ENCODE assay signal across 12 cellular contexts in the genomic region with DNA sequence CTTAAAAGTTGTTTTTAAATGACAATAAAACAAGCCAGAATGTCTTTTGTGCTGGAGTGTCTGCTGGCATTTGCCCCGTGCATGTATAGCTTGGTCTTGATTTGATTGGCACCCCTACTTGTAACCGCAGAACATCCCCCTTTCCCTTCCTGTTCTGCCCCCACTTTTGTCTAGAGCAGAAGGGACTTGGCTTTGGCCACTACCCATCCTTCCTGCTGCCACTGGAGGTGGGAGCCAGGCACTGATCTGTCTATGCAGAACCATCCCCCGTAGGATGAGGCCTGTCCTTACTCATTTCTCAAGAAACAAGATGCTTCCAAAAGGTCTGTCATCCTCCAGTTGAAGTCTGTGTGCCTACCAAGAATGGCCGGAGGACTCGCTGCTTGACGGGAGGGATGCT. TPM values are rescaled to one million over a fixed set of nuclear protein-coding genes. Genes with fewer than 3 reads are reported as not detected.
DNase-seq lines count a peak whose midpoint lies in the region; ATAC-seq and TF ChIP-seq lines count a peak whose summit lies in the region.
"Had no signal": no experiment of that assay in that cellular context is flagged by ENCODE, and none has a peak within 500 bp of the region (broad histone marks: within the 10 kb centered on the region; RNA-seq: fewer than 3 reads in every experiment).

No MANE protein-coding gene starts in this region.

- H3K9me3 Mint-ChIP-seq in nephron progenitor cell = no peaks in the 10 kb centered on the region

- H3K9me3 ChIP-seq in left ventricle myocardium inferior (replicated peaks) (no peaks in the 10 kb centered on the region), uterus (no peaks in the 10 kb centered on the region)

- H3K4me1 Mint-ChIP-seq in nephron progenitor cell = peaks cover 66% of the 10 kb centered on the region

- H3K27me3 Mint-ChIP-seq in nephron progenitor cell (ENCODE audit: low read depth, poor library complexity) = peaks cover 4% of the 10 kb centered on the region

- no peak for TF ChIP-seq POLR2A in uterus (IDR thresholded peaks at IDR 0.05)

- peak overlapping the region; percentile 88 for H3K4me3 Mint-ChIP-seq in nephron progenitor cell

- no peak overlapping the region for H3K27ac Mint-ChIP-seq in nephron progenitor cell

- H3K36me3 Mint-ChIP-seq in nephron progenitor cell (ENCODE audit: low read depth) = peaks cover 29% of the 10 kb centered on the region

- H3K4me1 ChIP-seq in left ventricle myocardium inferior = peaks cover 91% of the 10 kb centered on the region
- peaks cover 0 to 8% of the 10 kb centered on the region in 2 donors for H3K4me1 ChIP-seq in uterus

- DNase-seq in left ventricle myocardium inferior (no peak), left cardiac atrium (no peak), caudate nucleus (lab: John Stamatoyannopoulos, UW) (no peak), nephron progenitor cell (no peak), uterus (no peak), HUDEP-2 (lab: John Stamatoyannopoulos, UW; ENCODE audit: unreplicated experiment in 76 of 76) (no peak)
- DNase-seq: activated T-cell treated with anti-CD3 and anti-CD28 coated beads, Interleukin-2, amount 50 U/mL, for 1 hour; cortex of kidney; stimulated activated CD4-positive, alpha-beta T cell treated with anti-CD3 and anti-CD28 coated beads, Interleukin-4, amount 100 ng/mL, for 1 hour had no signal

- H3K4me3 ChIP-seq in left ventricle myocardium inferior (no peak overlapping the region), uterus (no peak overlapping the region)

- H3K27me3 ChIP-seq in left ventricle myocardium inferior (ENCODE audit: low read depth) = no peaks in the 10 kb centered on the region
- H3K27me3 ChIP-seq in uterus = no peaks in the 10 kb centered on the region

- ATAC-seq in left cardiac atrium (no peak), HG03571 (IDR thresholded peaks at IDR 0.05; ENCODE audit: unreplicated experiment) (no peak), GM18498 (IDR thresholded peaks at IDR 0.05; ENCODE audit: unreplicated experiment) (no peak)

- peaks cover 37% of the 10 kb centered on the region for H3K36me3 ChIP-seq in left ventricle myocardium inferior
- H3K36me3 ChIP-seq in uterus = no peaks in the 10 kb centered on the region

- intact Hi-C loops in left ventricle myocardium inferior (cut with micrococcal nuclease) (no loop called here), left cardiac atrium (cut with DNase I) (loop anchor here (5.0 to 10.0 kb wide), 2 partner anchors 97 to 259 kb away; a partner anchor contains a TSS), uterus (cut with DNase I; ENCODE audit: low total_unique reads) (no loop called here)

- TF ChIP-seq CTCF in left ventricle myocardium inferior (IDR thresholded peaks at IDR 0.05; ENCODE audit: borderline replicate concordance) (no peak), nephron progenitor cell (IDR thresholded peaks at IDR 0.05) (no peak), uterus (IDR thresholded peaks at IDR 0.05) (no peak)

- H3K27ac ChIP-seq in left ventricle myocardium inferior (replicated peaks) (peak overlapping the region; percentile 92), caudate nucleus (ENCODE audit: low read depth, low read length) (peak overlapping the region; percentile 71), uterus (peak overlapping the region; percentile 86 to 88)
- H3K27ac ChIP-seq: C4-2B had no signal

RNA-seq across cellular contexts. Expression of a gene that starts 1.2 kb away (rescaled TPM):
- total RNA-seq in left ventricle myocardium inferior = 10.5 TPM
- 10 to 100 TPM; 22.9 to 26.5 TPM for total RNA-seq in left cardiac atrium
- total RNA-seq in uterus = 100 to 1,000 TPM in 1 of 4 donors, 10 to 100 TPM in 3; 12.9 to 364 (median 36.7) TPM

RNA-seq across cellular contexts. Expression of a gene that starts 46.2 kb away (rescaled TPM):
- total RNA-seq in left ventricle myocardium inferior = 34.3 TPM
- 10 to 100 TPM; 28.2 to 34.1 TPM for total RNA-seq in left cardiac atrium
- 10 to 100 TPM; 35.9 to 70.1 (median 61.3) TPM for total RNA-seq in uterus

Comparison
In these comparisons a context has a peak if more than half of its experiments do, and no peak if none do; other contexts are left out.
1. intact Hi-C loops: an anchor here in left cardiac atrium (5.0 to 10.0 kb wide); none called in left ventricle myocardium inferior and uterus.